In the genomic region with DNA sequence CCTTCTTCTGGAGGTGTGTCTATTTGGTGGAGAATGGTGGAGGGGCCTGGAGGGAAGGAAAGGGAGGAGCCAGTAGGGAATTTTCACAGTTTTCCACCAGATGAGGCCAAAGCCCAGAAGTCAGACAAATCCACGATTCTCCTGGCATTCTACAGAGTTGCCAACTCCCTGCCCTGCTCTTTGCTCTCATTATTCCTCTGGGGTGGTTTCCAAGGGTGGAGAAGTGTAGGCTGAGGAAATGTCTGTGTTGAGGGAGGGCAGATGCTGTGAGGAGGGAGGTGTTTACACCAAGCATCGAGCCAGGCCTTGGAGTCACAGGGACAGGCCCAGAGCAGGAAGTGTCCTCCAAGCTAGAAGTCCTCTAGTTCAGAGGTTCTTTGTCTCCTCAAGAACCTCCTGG, we compare ENCODE assay signal across 10 cellular contexts.
DNase-seq lines count a peak whose midpoint lies in the region; ATAC-seq, FAIRE-seq and TF ChIP-seq lines count a peak whose summit lies in the region.
"Had no signal": no experiment of that assay in that cellular context is flagged by ENCODE, and none has a peak within 500 bp of the region (broad histone marks: within the 10 kb centered on the region; RNA-seq: fewer than 3 reads in every experiment).

No MANE protein-coding gene starts in this region.

- no peak overlapping the region for H3K18ac ChIP-seq in H1 (ENCODE audit: extremely low read depth, low read length)

- H3K9me2 ChIP-seq in PC-9 (ENCODE audit: insufficient read depth), result no peaks in the 10 kb centered on the region

- H3K56ac ChIP-seq in H1 (replicated peaks; ENCODE audit: insufficient read length, low read depth, low read length), result no peak overlapping the region

- no peaks in the 10 kb centered on the region for H3K36me3 ChIP-seq in PC-9 (ENCODE audit: low read depth)
- H3K36me3 ChIP-seq in H1 (ENCODE audit: control insufficient read depth in 2 of 4, insufficient read depth in 4 of 4, low read length in 3 of 4), result no peaks in the 10 kb centered on the region
- no peaks in the 10 kb centered on the region for H3K36me3 ChIP-seq in thoracic aorta

- peak overlapping the region; percentile 95 for H2BK12ac ChIP-seq in H1 (ENCODE audit: low read depth, low read length)

- H2BK20ac ChIP-seq in H1 (ENCODE audit: low read length), result peak overlapping the region; percentile 90

- no peak for TF ChIP-seq RAD21 in H1 (IDR thresholded peaks at IDR 0.05 in 1 of 2, conservative IDR thresholded peaks at IDR 0.05 in 1 of 2; ENCODE audit: low read depth in 2 of 2, low read length in 2 of 2)

- H3K9me3 ChIP-seq in PC-9 (ENCODE audit: insufficient read depth, low read depth) (no peaks in the 10 kb centered on the region), H1 (ENCODE audit: insufficient read depth in 2 of 2, low read depth in 1 of 2, low read length in 1 of 2) (no peaks in the 10 kb centered on the region), thoracic aorta (no peaks in the 10 kb centered on the region)

- no peak overlapping the region for H4K8ac ChIP-seq in H1 (ENCODE audit: extremely low read depth, insufficient read depth, low read length)

- no peak overlapping the region for H3K14ac ChIP-seq in H1 (ENCODE audit: insufficient read length)

- BruUV-seq in PC-9 (replicated peaks; lab: Mats Ljungman, UMichigan), result no TSS peak

- H3K9ac ChIP-seq in H1 (replicated peaks in 1 of 4; ENCODE audit: extremely low read depth in 1 of 4, low read depth in 3 of 4, low read length in 3 of 4), result no peak overlapping the region

- TF ChIP-seq CTCF in PC-9 (conservative IDR thresholded peaks at IDR 0.05) (no peak), H1 (IDR thresholded peaks at IDR 0.05; ENCODE audit: control extremely low read depth in 1 of 3, insufficient read depth in 1 of 3, low read depth in 1 of 3, low read length in 3 of 3) (no peak), thoracic aorta (IDR thresholded peaks at IDR 0.05) (no peak)

- no peak overlapping the region for H3K27ac ChIP-seq in PC-9
- no peak overlapping the region for H3K27ac ChIP-seq in H1 (ENCODE audit: low read depth, low read length)
- H3K27ac ChIP-seq in thoracic aorta, result peak overlapping the region; percentile 87 to 88
- H3K27ac ChIP-seq: SK-N-MC had no signal

- no peak for FAIRE-seq in H1 (lab: Jason Lieb, UNC)

- H3K4me3 ChIP-seq in PC-9 (no peak overlapping the region), H1 (ENCODE audit: extremely low read depth in 1 of 4, insufficient read depth in 2 of 4, low read depth in 3 of 4, low read length in 4 of 4) (no peak overlapping the region), thoracic aorta (peak overlapping the region; percentile 65)

- no peak for TF ChIP-seq POLR2A in H1 (IDR thresholded peaks at IDR 0.05; ENCODE audit: control extremely low read depth in 1 of 2, low read depth in 2 of 2, low read length in 2 of 2)

- WGBS in H1 (ENCODE audit: extremely low coverage in 1 of 2, insufficient coverage in 1 of 2, insufficient read length in 1 of 2, insufficient replicate concordance in 2 of 2, low coverage in 1 of 2, low lambda C conversion rate in 2 of 2, missing lambda C conversion rate in 1 of 2), 2 experiments, result 71% methylated on average over 2 of the region's 2 CpGs; no CpG with 5 or more reads in 1 of the 2 experiments

- intact Hi-C loops in PC-9 (cut with micrococcal nuclease; ENCODE audit: unreplicated experiment), result loop anchor here (1.0 to 10.0 kb wide), 8 partner anchors 33 to 1245 kb away; a partner anchor contains a TSS

- H3K27me3 ChIP-seq in PC-9 (ENCODE audit: insufficient read depth, low read depth) (no peaks in the 10 kb centered on the region), H1 (replicated peaks in 1 of 4; ENCODE audit: control insufficient read depth in 3 of 4, extremely low read depth in 1 of 4, insufficient read depth in 3 of 4, low read length in 3 of 4) (no peaks in the 10 kb centered on the region), thoracic aorta (replicated peaks; ENCODE audit: insufficient read depth) (no peaks in the 10 kb centered on the region)

- H3K4me1 ChIP-seq in PC-9 (replicated peaks; ENCODE audit: insufficient read depth) (peaks cover 22% of the 10 kb centered on the region), H1 (replicated peaks in 1 of 4; ENCODE audit: control insufficient read depth in 3 of 4, insufficient read depth in 4 of 4, low read length in 3 of 4) (peaks cover 3 to 21% (median 11%) of the 10 kb centered on the region in 4 experiments; a peak in 6 of 7 replicates), thoracic aorta (ENCODE audit: control insufficient read depth in 1 of 2, low read depth in 2 of 2) (peaks cover 19 to 52% of the 10 kb centered on the region in 2 donors)

- no peaks in the 10 kb centered on the region for H4K20me1 ChIP-seq in PC-9 (ENCODE audit: insufficient read depth)
- no peaks in the 10 kb centered on the region for H4K20me1 ChIP-seq in H1 (replicated peaks in 1 of 2; ENCODE audit: control insufficient read depth in 1 of 2, insufficient read depth in 2 of 2, low read length in 2 of 2)

- peak overlapping the region; percentile 43; the same call in 1 of the 2 replicates for H2AK5ac ChIP-seq in H1 (ENCODE audit: low read depth, low read length)

- no peak overlapping the region for H4K91ac ChIP-seq in H1 (replicated peaks; ENCODE audit: insufficient read length, low read length)

- peak in 1 of 2 experiments; percentile 44 for DNase-seq in PC-9
- DNase-seq in H1 (ENCODE audit: low read depth in 1 of 2, low spot score in 2 of 2), result no peak
- peak; percentile 62 for DNase-seq in lung microvascular endothelial cell (ENCODE audit: low read depth in 2 of 2)
- DNase-seq in thoracic aorta (ENCODE audit: low spot score), result no peak
- DNase-seq in cortex of kidney (lab: John Stamatoyannopoulos, UW), result no peak
- no peak for DNase-seq in stimulated activated CD4-positive, alpha-beta T cell treated with anti-CD3 and anti-CD28 coated beads, Interleukin-1b, Interleukin-23, amount 100 ng/mL, for 48 hours
- DNase-seq: activated CD8-positive, alpha-beta memory T cell treated with anti-CD3 and anti-CD28 coated beads, Interleukin-2, amount 10 ng/mL, durations not matched to agents 7 days and 5 days; DMS79 treated with DMSO at 0.1 percent for 48 hours had no signal

- CTCF ChIA-PET in PC-9 (lab: Charles Lee), result interaction anchor here (1.1 to 1.6 kb wide), 3 partner anchors 12 to 583 kb away, joined by 3 to 6 read pairs (median 3); no protein-coding TSS in a partner anchor
- CTCF ChIA-PET in H1 (lab: Charles Lee; ENCODE audit: partially characterized antibody), result interaction anchor here (0.7 to 8.7 kb wide), 55 partner anchors 8 to 593 kb away, joined by 3 to 214 read pairs (median 7); a partner anchor contains a TSS

- H4K5ac ChIP-seq in H1 (ENCODE audit: insufficient read length, low read depth, low read length), result no peak overlapping the region

- no peak overlapping the region for H3K4ac ChIP-seq in H1 (replicated peaks; ENCODE audit: insufficient read length, low read depth, low read length)

- H2BK5ac ChIP-seq in H1 (ENCODE audit: low read depth, low read length), result peak overlapping the region; percentile 66; the same call in 1 of the 2 replicates

- peak overlapping the region; percentile 19; the same call in 1 of the 2 replicates for H2BK15ac ChIP-seq in H1 (ENCODE audit: low read length)

- H3K79me2 ChIP-seq in PC-9 (ENCODE audit: low read depth) (no peaks in the 10 kb centered on the region), H1 (ENCODE audit: control insufficient read depth in 1 of 2, insufficient read depth in 2 of 2, low read length in 2 of 2) (no peaks in the 10 kb centered on the region)

- POLR2A ChIA-PET in PC-9 (lab: Charles Lee; ENCODE audit: unreplicated experiment) (interaction anchor here (0.6 kb wide), 2 partner anchors 123 to 285 kb away, joined by 6 to 16 read pairs; no protein-coding TSS in a partner anchor), H1 (lab: Charles Lee; ENCODE audit: partially characterized antibody) (interaction anchor here (0.7 to 1.8 kb wide), 4 partner anchors 63 to 158 kb away, joined by 3 to 5 read pairs (median 4); no protein-coding TSS in a partner anchor)

- H3K23me2 ChIP-seq in H1 (ENCODE audit: low read depth, low read length), result no peaks in the 10 kb centered on the region; the same call in 1 of the 2 replicates

- ATAC-seq in thoracic aorta (ENCODE audit: insufficient number of reproducible peaks, low FRiP score, low read depth) (no peak), HG03442 (IDR thresholded peaks at IDR 0.05; ENCODE audit: unreplicated experiment) (no peak)
- ATAC-seq: activated CD8-positive, alpha-beta memory T cell treated with anti-CD3 and anti-CD28 coated beads, Interleukin-2, amount 10 ng/mL, durations not matched to agents 7 days and 5 days had no signal

- 0 out of 2 replicates have a peak overlapping the region, but pooled peaks have one; percentile 29 for H2AFZ ChIP-seq in PC-9
- H2AFZ ChIP-seq in H1 (ENCODE audit: low read length), result no peak overlapping the region

- H3F3A ChIP-seq in PC-9 (ENCODE audit: insufficient read depth, low read depth), result 0 out of 2 replicates have a peak, but pooled peaks cover 10% of the 10 kb centered on the region

- peak overlapping the region; percentile 80 for H3K4me2 ChIP-seq in PC-9
- H3K4me2 ChIP-seq in H1 (ENCODE audit: insufficient read depth in 1 of 2, low read depth in 2 of 2, low read length in 2 of 2), result no peak overlapping the region

- no peak overlapping the region for H2BK120ac ChIP-seq in H1 (replicated peaks; ENCODE audit: low read depth, low read length)

- no peaks in the 10 kb centered on the region for H3K79me1 ChIP-seq in H1 (ENCODE audit: low read depth, low read length)

- H3K23ac ChIP-seq in H1 (ENCODE audit: insufficient read length), result no peak overlapping the region

- TF ChIP-seq EP300 in H1 (IDR thresholded peaks at IDR 0.05; ENCODE audit: borderline replicate concordance in 1 of 2, low read depth in 2 of 2, low read length in 2 of 2), result no peak

TF ChIP-seq in H1, 55 proteins besides CTCF, POLR2A, EP300 and RAD21 (continues in another document):
- TF ChIP-seq SP4 (IDR thresholded peaks at IDR 0.05; ENCODE audit: low read length) (no peak), CEBPB (IDR thresholded peaks at IDR 0.05; ENCODE audit: low read depth, low read length) (no peak), SIX5 (IDR thresholded peaks at IDR 0.05; ENCODE audit: low read depth, low read length) (no peak), CBX8 (IDR thresholded peaks at IDR 0.05; ENCODE audit: borderline replicate concordance, low read depth, low read length) (no peak), SUZ12 (IDR thresholded peaks at IDR 0.05; ENCODE audit: low read length) (no peak), KDM4A (IDR thresholded peaks at IDR 0.05; ENCODE audit: low read depth, low read length, severe bottlenecking) (no peak), POLR2AphosphoS5 (IDR thresholded peaks at IDR 0.05; ENCODE audit: low read depth, low read length) (no peak), HDAC6 (IDR thresholded peaks at IDR 0.05; ENCODE audit: low read depth, low read length) (no peak), RNF2 (IDR thresholded peaks at IDR 0.05; ENCODE audit: borderline replicate concordance, low read depth, low read length, missing control alignments, poor library complexity, severe bottlenecking) (no peak), BACH1 (IDR thresholded peaks at IDR 0.05; ENCODE audit: low read length) (no peak), SAP30 (IDR thresholded peaks at IDR 0.05; ENCODE audit: insufficient read depth, insufficient replicate concordance, low read length) (no peak), SP2 (IDR thresholded peaks at IDR 0.05; ENCODE audit: low read length) (no peak)

Comparison
In these comparisons a context has a peak if more than half of its experiments do, and no peak if none do; other contexts are left out.
1. DNase-seq: peak in lung microvascular endothelial cell (2 of 2); none in H1 (0 of 2), thoracic aorta (single experiment), cortex of kidney (single experiment) and stimulated activated CD4-positive, alpha-beta T cell treated with anti-CD3 and anti-CD28 coated beads, Interleukin-1b, Interleukin-23, amount 100 ng/mL, for 48 hours (single experiment).
2. H3K27ac ChIP-seq: peak in thoracic aorta (2 of 2); none in PC-9 (single experiment) and H1 (single experiment).